Comparison of ENCODE assay signal across 25 cellular contexts in the genomic region with DNA sequence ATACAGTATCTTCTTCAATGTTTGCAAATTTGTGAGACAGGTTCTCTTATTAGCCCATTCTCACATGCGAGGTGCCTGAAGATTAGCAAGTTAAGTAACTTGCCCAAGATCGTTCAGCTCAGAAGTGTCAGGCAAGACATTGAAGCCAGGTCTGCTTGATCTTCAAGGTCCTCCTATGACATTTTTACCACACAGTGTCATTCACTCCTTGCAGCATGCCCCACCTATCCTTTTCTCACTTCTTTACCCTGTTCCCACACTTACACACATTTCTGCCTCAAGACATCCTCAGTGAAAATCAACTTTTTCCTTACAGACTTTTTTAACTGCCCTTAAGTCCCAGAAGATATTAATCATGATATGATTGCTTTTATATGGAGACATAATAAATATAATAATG.
"Had no signal": no experiment of that assay in that cellular context is flagged by ENCODE, and none has a peak within 500 bp of the region (broad histone marks: within the 10 kb centered on the region; RNA-seq: fewer than 3 reads in every experiment).

No MANE protein-coding gene starts in this region.

- H3K4me3 Mint-ChIP-seq: dendritic cell treated with granulocyte-macrophage colony-stimulating factor and Interleukin-4, amounts not matched to agents 40 ng/mL and 50 ng/mL, for 4 days; effector memory CD8-positive, alpha-beta T cell; endodermal cell; immature natural killer cell; mesothelial cell of epicardium; naive B cell; naive thymus-derived CD8-positive, alpha-beta T cell had no signal

- H3K4me3 ChIP-seq: colonic mucosa, esophagus squamous epithelium, gastroesophageal sphincter, heart left ventricle, hepatocyte, lower lobe of right lung, mucosa of descending colon had no signal

- H3K27ac ChIP-seq: colonic mucosa, epithelial cell of prostate, esophagus squamous epithelium, gastroesophageal sphincter, heart left ventricle, hepatocyte, lower lobe of right lung had no signal

- H3K4me1 ChIP-seq: colonic mucosa, esophagus squamous epithelium, gastroesophageal sphincter, heart left ventricle, lower lobe of right lung had no signal

- H3K79me2 ChIP-seq: hepatocyte had no signal

- H2AFZ ChIP-seq: hepatocyte had no signal

- H3K9me3 Mint-ChIP-seq: dendritic cell treated with granulocyte-macrophage colony-stimulating factor and Interleukin-4, amounts not matched to agents 40 ng/mL and 50 ng/mL, for 4 days; effector memory CD8-positive, alpha-beta T cell; endodermal cell; immature natural killer cell; mesothelial cell of epicardium; naive B cell; naive thymus-derived CD8-positive, alpha-beta T cell had no signal

- H3K36me3 ChIP-seq: colonic mucosa, esophagus squamous epithelium, gastroesophageal sphincter, heart left ventricle, lower lobe of right lung had no signal

- H3K36me3 Mint-ChIP-seq: immature natural killer cell; mesothelial cell of epicardium; naive B cell; naive thymus-derived CD8-positive, alpha-beta T cell had no signal

- H3K4me2 ChIP-seq: hepatocyte had no signal

- H3K27me3 ChIP-seq: colonic mucosa, esophagus squamous epithelium, gastroesophageal sphincter, heart left ventricle, hepatocyte had no signal

- H3K4me1 Mint-ChIP-seq: mesothelial cell of epicardium; naive B cell; naive thymus-derived CD8-positive, alpha-beta T cell had no signal

- H3K27me3 Mint-ChIP-seq: dendritic cell treated with granulocyte-macrophage colony-stimulating factor and Interleukin-4, amounts not matched to agents 40 ng/mL and 50 ng/mL, for 4 days; naive B cell had no signal

- H3K27ac Mint-ChIP-seq: dendritic cell treated with granulocyte-macrophage colony-stimulating factor and Interleukin-4, amounts not matched to agents 40 ng/mL and 50 ng/mL, for 4 days; effector memory CD8-positive, alpha-beta T cell; endodermal cell; immature natural killer cell; mesothelial cell of epicardium; naive B cell; naive thymus-derived CD8-positive, alpha-beta T cell had no signal

- H3K9me3 ChIP-seq: colonic mucosa, esophagus squamous epithelium, gastroesophageal sphincter, heart left ventricle, lower lobe of right lung, mucosa of descending colon had no signal

- DNase-seq: colonic mucosa; cortex of kidney; effector CD8-positive, alpha-beta T cell; effector memory CD8-positive, alpha-beta T cell; endodermal cell; esophagus squamous epithelium; foreskin fibroblast; heart left ventricle; hypothalamus; immature natural killer cell; islet precursor cell; kidney; kidney glomerular epithelial cell; left colon; left ventricle myocardium superior; lower lobe of right lung; mesenchymal stem cell; mucosa of descending colon; naive B cell; naive thymus-derived CD8-positive, alpha-beta T cell had no signal
